In genomic region chr4:182267048-182267447, GRCh38 we compare ENCODE assay signal across 34 cellular contexts.
"Had no signal": no experiment of that assay in that cellular context is flagged by ENCODE, and none has a peak within 500 bp of the region (broad histone marks: within the 10 kb centered on the region; RNA-seq: fewer than 3 reads in every experiment).

No MANE protein-coding gene starts in this region.

- H3K4me3 ChIP-seq: MG63 had no signal

- H3K9me3 ChIP-seq: MG63 had no signal

- H3K27me3 ChIP-seq: MG63 had no signal

- H3K36me3 ChIP-seq: MG63 had no signal

- DNase-seq: Karpas-422, Kasumi-1, MG63, MM.1S, MV-4-11, NCI-H1048, NCI-H1092, NCI-H1092 treated with DMSO at 0.1 percent for 48 hours, NCI-H1105, NCI-H1105 treated with DMSO at 0.1 percent for 48 hours, NCI-H1417, NCI-H1417 treated with DMSO at 0.1 percent for 48 hours, NCI-H1436, NCI-H1436 treated with DMSO at 0.1 percent for 48 hours, NCI-H146, NCI-H1694, NCI-H1694 treated with DMSO at 0.1 percent for 48 hours, NCI-H187, NCI-H187 treated with DMSO at 0.1 percent for 48 hours, NCI-H1930, NCI-H2029, NCI-H2029 treated with DMSO at 0.1 percent for 48 hours, NCI-H2081, NCI-H2081 treated with DMSO at 0.1 percent for 48 hours, NCI-H2107, NCI-H2171, NCI-H2171 treated with DMSO at 0.1 percent for 48 hours, NCI-H2227 treated with DMSO at 0.1 percent for 48 hours, NCI-H226, NCI-H345, NCI-H446, NCI-H446 treated with DMSO at 0.1 percent for 48 hours, NCI-H510A, NCI-H510A treated with DMSO at 0.1 percent for 48 hours had no signal
